In genomic region chr2:218859556-218859993, GRCh38 we compare ENCODE assay signal across 1 cellular context.
TF ChIP-seq lines count a peak whose summit lies in the region.

WNT6 (plus strand) TSS chr2:218859805; CDS start chr2:218860038, 233 bp downstream.

TF ChIP-seq in WTC11, 78 proteins besides CTCF, POLR2A, EP300 and RAD21 (continued from another document):
- TF ChIP-seq, protein P1, sequence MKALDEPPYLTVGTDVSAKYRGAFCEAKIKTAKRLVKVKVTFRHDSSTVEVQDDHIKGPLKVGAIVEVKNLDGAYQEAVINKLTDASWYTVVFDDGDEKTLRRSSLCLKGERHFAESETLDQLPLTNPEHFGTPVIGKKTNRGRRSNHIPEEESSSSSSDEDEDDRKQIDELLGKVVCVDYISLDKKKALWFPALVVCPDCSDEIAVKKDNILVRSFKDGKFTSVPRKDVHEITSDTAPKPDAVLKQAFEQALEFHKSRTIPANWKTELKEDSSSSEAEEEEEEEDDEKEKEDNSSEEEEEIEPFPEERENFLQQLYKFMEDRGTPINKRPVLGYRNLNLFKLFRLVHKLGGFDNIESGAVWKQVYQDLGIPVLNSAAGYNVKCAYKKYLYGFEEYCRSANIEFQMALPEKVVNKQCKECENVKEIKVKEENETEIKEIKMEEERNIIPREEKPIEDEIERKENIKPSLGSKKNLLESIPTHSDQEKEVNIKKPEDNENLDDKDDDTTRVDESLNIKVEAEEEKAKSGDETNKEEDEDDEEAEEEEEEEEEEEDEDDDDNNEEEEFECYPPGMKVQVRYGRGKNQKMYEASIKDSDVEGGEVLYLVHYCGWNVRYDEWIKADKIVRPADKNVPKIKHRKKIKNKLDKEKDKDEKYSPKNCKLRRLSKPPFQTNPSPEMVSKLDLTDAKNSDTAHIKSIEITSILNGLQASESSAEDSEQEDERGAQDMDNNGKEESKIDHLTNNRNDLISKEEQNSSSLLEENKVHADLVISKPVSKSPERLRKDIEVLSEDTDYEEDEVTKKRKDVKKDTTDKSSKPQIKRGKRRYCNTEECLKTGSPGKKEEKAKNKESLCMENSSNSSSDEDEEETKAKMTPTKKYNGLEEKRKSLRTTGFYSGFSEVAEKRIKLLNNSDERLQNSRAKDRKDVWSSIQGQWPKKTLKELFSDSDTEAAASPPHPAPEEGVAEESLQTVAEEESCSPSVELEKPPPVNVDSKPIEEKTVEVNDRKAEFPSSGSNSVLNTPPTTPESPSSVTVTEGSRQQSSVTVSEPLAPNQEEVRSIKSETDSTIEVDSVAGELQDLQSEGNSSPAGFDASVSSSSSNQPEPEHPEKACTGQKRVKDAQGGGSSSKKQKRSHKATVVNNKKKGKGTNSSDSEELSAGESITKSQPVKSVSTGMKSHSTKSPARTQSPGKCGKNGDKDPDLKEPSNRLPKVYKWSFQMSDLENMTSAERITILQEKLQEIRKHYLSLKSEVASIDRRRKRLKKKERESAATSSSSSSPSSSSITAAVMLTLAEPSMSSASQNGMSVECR (CRISPR knock-in tag; IDR thresholded peaks at IDR 0.05; ENCODE audit: borderline replicate concordance): no peak
- TF ChIP-seq SP1 (CRISPR knock-in tag; conservative IDR thresholded peaks at IDR 0.05) (no peak), KAT7 (CRISPR knock-in tag; IDR thresholded peaks at IDR 0.05; ENCODE audit: borderline replicate concordance) (no peak), FOXP1 (CRISPR knock-in tag; IDR thresholded peaks at IDR 0.05; ENCODE audit: borderline replicate concordance) (no peak)
- TF ChIP-seq, protein P2, sequence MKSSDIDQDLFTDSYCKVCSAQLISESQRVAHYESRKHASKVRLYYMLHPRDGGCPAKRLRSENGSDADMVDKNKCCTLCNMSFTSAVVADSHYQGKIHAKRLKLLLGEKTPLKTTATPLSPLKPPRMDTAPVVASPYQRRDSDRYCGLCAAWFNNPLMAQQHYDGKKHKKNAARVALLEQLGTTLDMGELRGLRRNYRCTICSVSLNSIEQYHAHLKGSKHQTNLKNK (CRISPR knock-in tag; IDR thresholded peaks at IDR 0.05): no peak
- TF ChIP-seq, protein P3, sequence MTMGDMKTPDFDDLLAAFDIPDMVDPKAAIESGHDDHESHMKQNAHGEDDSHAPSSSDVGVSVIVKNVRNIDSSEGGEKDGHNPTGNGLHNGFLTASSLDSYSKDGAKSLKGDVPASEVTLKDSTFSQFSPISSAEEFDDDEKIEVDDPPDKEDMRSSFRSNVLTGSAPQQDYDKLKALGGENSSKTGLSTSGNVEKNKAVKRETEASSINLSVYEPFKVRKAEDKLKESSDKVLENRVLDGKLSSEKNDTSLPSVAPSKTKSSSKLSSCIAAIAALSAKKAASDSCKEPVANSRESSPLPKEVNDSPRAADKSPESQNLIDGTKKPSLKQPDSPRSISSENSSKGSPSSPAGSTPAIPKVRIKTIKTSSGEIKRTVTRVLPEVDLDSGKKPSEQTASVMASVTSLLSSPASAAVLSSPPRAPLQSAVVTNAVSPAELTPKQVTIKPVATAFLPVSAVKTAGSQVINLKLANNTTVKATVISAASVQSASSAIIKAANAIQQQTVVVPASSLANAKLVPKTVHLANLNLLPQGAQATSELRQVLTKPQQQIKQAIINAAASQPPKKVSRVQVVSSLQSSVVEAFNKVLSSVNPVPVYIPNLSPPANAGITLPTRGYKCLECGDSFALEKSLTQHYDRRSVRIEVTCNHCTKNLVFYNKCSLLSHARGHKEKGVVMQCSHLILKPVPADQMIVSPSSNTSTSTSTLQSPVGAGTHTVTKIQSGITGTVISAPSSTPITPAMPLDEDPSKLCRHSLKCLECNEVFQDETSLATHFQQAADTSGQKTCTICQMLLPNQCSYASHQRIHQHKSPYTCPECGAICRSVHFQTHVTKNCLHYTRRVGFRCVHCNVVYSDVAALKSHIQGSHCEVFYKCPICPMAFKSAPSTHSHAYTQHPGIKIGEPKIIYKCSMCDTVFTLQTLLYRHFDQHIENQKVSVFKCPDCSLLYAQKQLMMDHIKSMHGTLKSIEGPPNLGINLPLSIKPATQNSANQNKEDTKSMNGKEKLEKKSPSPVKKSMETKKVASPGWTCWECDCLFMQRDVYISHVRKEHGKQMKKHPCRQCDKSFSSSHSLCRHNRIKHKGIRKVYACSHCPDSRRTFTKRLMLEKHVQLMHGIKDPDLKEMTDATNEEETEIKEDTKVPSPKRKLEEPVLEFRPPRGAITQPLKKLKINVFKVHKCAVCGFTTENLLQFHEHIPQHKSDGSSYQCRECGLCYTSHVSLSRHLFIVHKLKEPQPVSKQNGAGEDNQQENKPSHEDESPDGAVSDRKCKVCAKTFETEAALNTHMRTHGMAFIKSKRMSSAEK (CRISPR knock-in tag; IDR thresholded peaks at IDR 0.05; ENCODE audit: borderline replicate concordance): no peak
